ENCODE assay signal across 28 cellular contexts in the genomic region with DNA sequence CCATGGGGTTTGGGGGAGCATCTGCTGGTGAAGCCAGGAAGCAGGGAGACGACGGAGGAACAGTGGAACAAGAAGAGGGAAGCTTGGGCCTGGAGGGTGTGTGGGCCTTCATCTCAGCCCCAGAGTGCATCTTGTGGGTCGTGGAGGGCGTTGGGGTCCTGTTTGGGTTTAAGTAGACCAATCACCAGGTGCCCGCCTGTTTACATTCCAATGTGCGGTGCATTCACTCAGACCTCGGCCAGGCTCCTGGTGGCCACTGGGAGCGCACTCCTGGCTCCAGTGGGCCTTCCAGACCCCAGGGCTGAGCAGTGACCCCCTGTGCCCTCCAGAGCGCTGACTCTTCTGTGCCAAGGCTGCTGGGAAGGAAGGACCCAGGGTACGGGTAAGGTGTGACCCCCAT.
A peak's percentile ranks its signal among the peaks of the same experiment; 100 is the strongest.
DNase-seq lines count a peak whose midpoint lies in the region; ATAC-seq, FAIRE-seq and TF ChIP-seq lines count a peak whose summit lies in the region.
"Had no signal": no experiment of that assay in that cellular context is flagged by ENCODE, and none has a peak within 500 bp of the region (broad histone marks: within the 10 kb centered on the region; RNA-seq: fewer than 3 reads in every experiment).

No MANE protein-coding gene starts in this region.

- intact Hi-C loops in HCT116 (cut with micrococcal nuclease): no loop called here
- intact Hi-C loops in kidney (cut with DNase I): no loop called here
- intact Hi-C loops in activated CD4-positive, alpha-beta T cell treated with anti-CD3 and anti-CD28 coated beads, Interleukin-2, amount 10 ng/mL, durations not matched to agents 24 days and 14 days (cut with micrococcal nuclease): no loop called here

- TF ChIP-seq CTCF in HCT116 (IDR thresholded peaks at IDR 0.05 in 2 of 3, conservative IDR thresholded peaks at IDR 0.05 in 1 of 3; ENCODE audit: borderline replicate concordance in 1 of 3, insufficient read depth in 1 of 3, low read depth in 2 of 3, low read length in 2 of 3) (peak in 2 of 3 experiments; percentile 38 to 41; a peak in 2 of 6 replicates), WERI-Rb-1 (IDR thresholded peaks at IDR 0.05; ENCODE audit: low read depth, low read length) (peak; percentile 56), kidney (IDR thresholded peaks at IDR 0.05; ENCODE audit: borderline replicate concordance, extremely low read depth, insufficient read depth) (no peak), suprapubic skin (IDR thresholded peaks at IDR 0.05) (no peak)

- no peaks in the 10 kb centered on the region for H3K27me3 Mint-ChIP-seq in activated CD4-positive, alpha-beta T cell treated with anti-CD3 and anti-CD28 coated beads, Interleukin-2, amount 10 ng/mL, durations not matched to agents 24 days and 14 days
- H3K27me3 Mint-ChIP-seq: activated CD4-positive, alpha-beta T cell treated with anti-CD3 and anti-CD28 coated beads for 36 hours; activated naive CD4-positive, alpha-beta T cell treated with anti-CD3 and anti-CD28 coated beads, Interleukin-2, amount 50 U/mL, for 24 hours had no signal

- POLR2A ChIA-PET in HCT116 (lab: Charles Lee): no interaction called here

- no peak overlapping the region for H3K27ac ChIP-seq in HCT116 (ENCODE audit: low read depth, low read length)
- no peak overlapping the region for H3K27ac ChIP-seq in WERI-Rb-1
- H3K27ac ChIP-seq in kidney (ENCODE audit: low read depth in 2 of 2, low read length in 2 of 2): no peak overlapping the region
- H3K27ac ChIP-seq in suprapubic skin: no peak overlapping the region
- H3K27ac ChIP-seq: BLaER1 treated with 17β-estradiol and CSF1 and Interleukin-3, amounts not matched to agents 10 nM and 100 nM; brain microvascular endothelial cell; gastrocnemius medialis; hepatocyte; neutrophil; right lobe of liver; tibial nerve had no signal

- TF ChIP-seq RAD21 in HCT116 (IDR thresholded peaks at IDR 0.05; ENCODE audit: low read depth): no peak

- peak; percentile 76 for ATAC-seq in HCT116
- ATAC-seq: activated CD8-positive, alpha-beta T cell treated with anti-CD3 and anti-CD28 coated beads, Interleukin-2, amount 10 ng/mL, durations not matched to agents 7 days and 5 days; gastrocnemius medialis; right lobe of liver had no signal

- H3K4me3 ChIP-seq in HCT116 (replicated peaks in 1 of 2; ENCODE audit: low read depth in 1 of 2, low read length in 2 of 2): no peak overlapping the region
- no peak overlapping the region for H3K4me3 ChIP-seq in WERI-Rb-1 (ENCODE audit: low read depth, low read length)
- no peak overlapping the region for H3K4me3 ChIP-seq in kidney (ENCODE audit: low read length in 2 of 2)
- H3K4me3 ChIP-seq in suprapubic skin: no peak overlapping the region
- H3K4me3 ChIP-seq: BLaER1 treated with 17β-estradiol and CSF1 and Interleukin-3, amounts not matched to agents 10 nM and 100 nM; gastrocnemius medialis; hepatocyte; right lobe of liver; tibial nerve had no signal

- WGBS in suprapubic skin: 89% methylated on average over 9 of the region's 10 CpGs

- no peak for TF ChIP-seq POLR2A in HCT116 (IDR thresholded peaks at IDR 0.05; ENCODE audit: borderline replicate concordance, extremely low read depth, insufficient read depth, insufficient read length)
- no peak for TF ChIP-seq POLR2A in suprapubic skin (IDR thresholded peaks at IDR 0.05)

- H3K9me2 ChIP-seq in HCT116 (ENCODE audit: insufficient read depth): no peaks in the 10 kb centered on the region

- CTCF ChIA-PET in HCT116 (lab: Charles Lee): no interaction called here

- H3K27ac Mint-ChIP-seq in activated CD4-positive, alpha-beta T cell treated with anti-CD3 and anti-CD28 coated beads, Interleukin-2, amount 10 ng/mL, durations not matched to agents 24 days and 14 days: no peak overlapping the region
- H3K27ac Mint-ChIP-seq: activated CD4-positive, alpha-beta T cell treated with anti-CD3 and anti-CD28 coated beads for 36 hours; activated CD8-positive, alpha-beta T cell treated with anti-CD3 and anti-CD28 coated beads, Interleukin-2, amount 10 ng/mL, durations not matched to agents 7 days and 5 days; activated naive CD4-positive, alpha-beta T cell treated with anti-CD3 and anti-CD28 coated beads, Interleukin-2, amount 50 U/mL, for 24 hours; HFFc6; progenitor cell of endocrine pancreas had no signal

- no TSS peak for BruUV-seq in HCT116 (replicated peaks; lab: Mats Ljungman, UMichigan)

- H2AFZ ChIP-seq in HCT116 (ENCODE audit: low read depth, low read length, poor library complexity, severe bottlenecking): no peak overlapping the region
- H2AFZ ChIP-seq: hepatocyte had no signal

- H3K4me1 Mint-ChIP-seq in activated CD4-positive, alpha-beta T cell treated with anti-CD3 and anti-CD28 coated beads, Interleukin-2, amount 10 ng/mL, durations not matched to agents 24 days and 14 days: peaks cover 4% of the 10 kb centered on the region
- H3K4me1 Mint-ChIP-seq: activated CD4-positive, alpha-beta T cell treated with anti-CD3 and anti-CD28 coated beads for 36 hours; activated naive CD4-positive, alpha-beta T cell treated with anti-CD3 and anti-CD28 coated beads, Interleukin-2, amount 50 U/mL, for 24 hours had no signal

- no peak overlapping the region for H3K4me2 ChIP-seq in HCT116 (ENCODE audit: low read length)
- H3K4me2 ChIP-seq: BLaER1 treated with 17β-estradiol and CSF1 and Interleukin-3, amounts not matched to agents 10 nM and 100 nM; hepatocyte had no signal

- H3K9me3 ChIP-seq in HCT116 (ENCODE audit: control insufficient read depth in 1 of 2, insufficient read depth in 1 of 2, low read depth in 1 of 2, low read length in 2 of 2) (no peaks in the 10 kb centered on the region), WERI-Rb-1 (ENCODE audit: severe bottlenecking) (no peaks in the 10 kb centered on the region), kidney (ENCODE audit: control insufficient read depth in 1 of 2, low read length in 2 of 2) (no peaks in the 10 kb centered on the region), suprapubic skin (no peaks in the 10 kb centered on the region)
- H3K9me3 ChIP-seq: gastrocnemius medialis, right lobe of liver had no signal

- FAIRE-seq in kidney (lab: Jason Lieb, UNC): no peak
- FAIRE-seq: endothelial cell of umbilical vein had no signal

- DNase-seq in HCT116 (ENCODE audit: low read depth, low spot score) (no peak), WERI-Rb-1 (no peak), kidney (peak; percentile 40), suprapubic skin (ENCODE audit: low spot score in 2 of 2) (peak; percentile 44 to 63), MV-4-11 (lab: John Stamatoyannopoulos, UW) (no peak), C1 segment of cervical spinal cord (lab: John Stamatoyannopoulos, UW) (no peak)
- DNase-seq in activated CD4-positive, alpha-beta T cell treated with anti-CD3 and anti-CD28 coated beads, Interleukin-2, amount 10 ng/mL, durations not matched to agents 24 days and 14 days: no peak
- DNase-seq: activated CD4-positive, alpha-beta T cell treated with anti-CD3 and anti-CD28 coated beads for 36 hours; activated CD8-positive, alpha-beta T cell treated with anti-CD3 and anti-CD28 coated beads, Interleukin-2, amount 10 ng/mL, durations not matched to agents 7 days and 5 days; amniotic stem cell; brain microvascular endothelial cell; gastrocnemius medialis; HFFc6; NCI-H1105 treated with DMSO at 0.1 percent for 48 hours; NCI-H1930; NCI-H524; NK-92 treated with Interleukin-12 subunit alpha and Interleukin-12 subunit beta, amount 100 ng/mL, for 24 hours; SHP77 treated with DMSO at 0.1 percent for 48 hours; stimulated activated CD4-positive, alpha-beta T cell treated with anti-CD3 and anti-CD28 coated beads, Interleukin-12 subunit alpha, Interleukin-12 subunit beta, amount 100 ng/mL, for 4 hours; stimulated activated CD4-positive, alpha-beta T cell treated with anti-CD3 and anti-CD28 coated beads, Interleukin-4, amount 100 ng/mL, for 24 hours had no signal

- no peaks in the 10 kb centered on the region for H3K9me3 Mint-ChIP-seq in activated CD4-positive, alpha-beta T cell treated with anti-CD3 and anti-CD28 coated beads, Interleukin-2, amount 10 ng/mL, durations not matched to agents 24 days and 14 days
- H3K9me3 Mint-ChIP-seq: activated naive CD4-positive, alpha-beta T cell treated with anti-CD3 and anti-CD28 coated beads, Interleukin-2, amount 50 U/mL, for 24 hours had no signal

- H3K36me3 ChIP-seq in HCT116 (ENCODE audit: control insufficient read depth in 1 of 2, insufficient read depth in 2 of 2, low read length in 2 of 2) (no peaks in the 10 kb centered on the region), WERI-Rb-1 (no peaks in the 10 kb centered on the region), kidney (ENCODE audit: control insufficient read depth in 1 of 2, insufficient read depth in 2 of 2, low read length in 2 of 2) (no peaks in the 10 kb centered on the region), suprapubic skin (no peaks in the 10 kb centered on the region)
- H3K36me3 ChIP-seq: BLaER1 treated with 17β-estradiol and CSF1 and Interleukin-3, amounts not matched to agents 10 nM and 100 nM; brain microvascular endothelial cell; gastrocnemius medialis; neutrophil; right lobe of liver; tibial nerve had no signal

- H3K4me1 ChIP-seq in HCT116 (ENCODE audit: control insufficient read depth in 1 of 2, insufficient read depth in 2 of 2, low read length in 2 of 2) (no peaks in the 10 kb centered on the region), kidney (ENCODE audit: control insufficient read depth in 1 of 2, insufficient read depth in 1 of 2, low read depth in 1 of 2, low read length in 2 of 2) (no peaks in the 10 kb centered on the region), suprapubic skin (peaks cover 4% of the 10 kb centered on the region)
- H3K4me1 ChIP-seq: gastrocnemius medialis, right lobe of liver had no signal

- H3K9ac ChIP-seq in HCT116 (ENCODE audit: low read length) (no peak overlapping the region), kidney (ENCODE audit: low read length in 2 of 2) (no peak overlapping the region)
- H3K9ac ChIP-seq: BLaER1 treated with 17β-estradiol and CSF1 and Interleukin-3, amounts not matched to agents 10 nM and 100 nM had no signal

- TF ChIP-seq EP300 in suprapubic skin (IDR thresholded peaks at IDR 0.05): no peak

- no peaks in the 10 kb centered on the region for H3K79me2 ChIP-seq in HCT116 (ENCODE audit: insufficient read depth, low read length)
- H3K79me2 ChIP-seq: hepatocyte had no signal

- RAD21 ChIA-PET in HCT116 (lab: Charles Lee; ENCODE audit: low non-redundant PET in 1 of 2, low total read pairs in 2 of 2, uncharacterized antibody in 2 of 2, unreplicated experiment in 2 of 2): no interaction called here

- H4K20me1 ChIP-seq in HCT116 (ENCODE audit: insufficient read depth): no peaks in the 10 kb centered on the region
- H4K20me1 ChIP-seq: BLaER1 treated with 17β-estradiol and CSF1 and Interleukin-3, amounts not matched to agents 10 nM and 100 nM had no signal

- H3K36me3 Mint-ChIP-seq in activated CD4-positive, alpha-beta T cell treated with anti-CD3 and anti-CD28 coated beads, Interleukin-2, amount 10 ng/mL, durations not matched to agents 24 days and 14 days (ENCODE audit: low read depth): no peaks in the 10 kb centered on the region
- H3K36me3 Mint-ChIP-seq: activated naive CD4-positive, alpha-beta T cell treated with anti-CD3 and anti-CD28 coated beads, Interleukin-2, amount 50 U/mL, for 24 hours had no signal

- H3K27me3 ChIP-seq in HCT116 (ENCODE audit: insufficient read depth, low read length) (0 out of 2 replicates have a peak, but pooled peaks cover 4% of the 10 kb centered on the region), WERI-Rb-1 (ENCODE audit: insufficient read depth, low read depth, severe bottlenecking) (peaks cover 83% of the 10 kb centered on the region), suprapubic skin (peaks cover 10% of the 10 kb centered on the region)
- H3K27me3 ChIP-seq: BLaER1 treated with 17β-estradiol and CSF1 and Interleukin-3, amounts not matched to agents 10 nM and 100 nM; brain microvascular endothelial cell; gastrocnemius medialis; hepatocyte; neutrophil; right lobe of liver; tibial nerve had no signal

- H3K4me3 Mint-ChIP-seq in activated CD4-positive, alpha-beta T cell treated with anti-CD3 and anti-CD28 coated beads, Interleukin-2, amount 10 ng/mL, durations not matched to agents 24 days and 14 days: no peak overlapping the region
- H3K4me3 Mint-ChIP-seq: activated CD4-positive, alpha-beta T cell treated with anti-CD3 and anti-CD28 coated beads for 36 hours; activated CD8-positive, alpha-beta T cell treated with anti-CD3 and anti-CD28 coated beads, Interleukin-2, amount 10 ng/mL, durations not matched to agents 7 days and 5 days; activated naive CD4-positive, alpha-beta T cell treated with anti-CD3 and anti-CD28 coated beads, Interleukin-2, amount 50 U/mL, for 24 hours; HFFc6 had no signal

Comparison
In these comparisons a context has a peak if more than half of its experiments do, and no peak if none do; other contexts are left out.
1. DNase-seq: peak in kidney (single experiment) and suprapubic skin (2 of 2); none in HCT116 (single experiment), WERI-Rb-1 (single experiment), MV-4-11 (single experiment), C1 segment of cervical spinal cord (0 of 14) and activated CD4-positive, alpha-beta T cell treated with anti-CD3 and anti-CD28 coated beads, Interleukin-2, amount 10 ng/mL, durations not matched to agents 24 days and 14 days (single experiment).
2. CTCF ChIP-seq: peak in HCT116 (2 of 3) and WERI-Rb-1 (single experiment); none in kidney (single experiment) and suprapubic skin (0 of 2).